1 cellular context compared by ENCODE assay signal in genomic region chr11:17413414-17414316, GRCh38.
TF ChIP-seq lines count a peak whose summit lies in the region.

No MANE protein-coding gene starts in this region.

TF ChIP-seq in SK-N-SH, 30 proteins besides CTCF, POLR2A, EP300 and RAD21 (continued from another document):
- TF ChIP-seq PBX3 (IDR thresholded peaks at IDR 0.05) (no peak), TAF1 (IDR thresholded peaks at IDR 0.05; ENCODE audit: borderline replicate concordance, low read depth, low read length) (no peak), POLR2AphosphoS5 (IDR thresholded peaks at IDR 0.05; ENCODE audit: low read depth, low read length) (no peak), RFX5 (IDR thresholded peaks at IDR 0.05; ENCODE audit: low read length) (no peak), EZH2phosphoT487 (IDR thresholded peaks at IDR 0.05; ENCODE audit: borderline replicate concordance, low read depth) (no peak), MXI1 (IDR thresholded peaks at IDR 0.05; ENCODE audit: low read depth, low read length) (no peak), FOXJ3 (CRISPR knock-in tag; IDR thresholded peaks at IDR 0.05) (no peak), USF2 (IDR thresholded peaks at IDR 0.05; ENCODE audit: borderline replicate concordance, low read depth, low read length) (no peak), RXRA (IDR thresholded peaks at IDR 0.05; ENCODE audit: borderline replicate concordance, low read depth) (no peak)
